Comparison of ENCODE assay signal across 8 cellular contexts in the genomic region with DNA sequence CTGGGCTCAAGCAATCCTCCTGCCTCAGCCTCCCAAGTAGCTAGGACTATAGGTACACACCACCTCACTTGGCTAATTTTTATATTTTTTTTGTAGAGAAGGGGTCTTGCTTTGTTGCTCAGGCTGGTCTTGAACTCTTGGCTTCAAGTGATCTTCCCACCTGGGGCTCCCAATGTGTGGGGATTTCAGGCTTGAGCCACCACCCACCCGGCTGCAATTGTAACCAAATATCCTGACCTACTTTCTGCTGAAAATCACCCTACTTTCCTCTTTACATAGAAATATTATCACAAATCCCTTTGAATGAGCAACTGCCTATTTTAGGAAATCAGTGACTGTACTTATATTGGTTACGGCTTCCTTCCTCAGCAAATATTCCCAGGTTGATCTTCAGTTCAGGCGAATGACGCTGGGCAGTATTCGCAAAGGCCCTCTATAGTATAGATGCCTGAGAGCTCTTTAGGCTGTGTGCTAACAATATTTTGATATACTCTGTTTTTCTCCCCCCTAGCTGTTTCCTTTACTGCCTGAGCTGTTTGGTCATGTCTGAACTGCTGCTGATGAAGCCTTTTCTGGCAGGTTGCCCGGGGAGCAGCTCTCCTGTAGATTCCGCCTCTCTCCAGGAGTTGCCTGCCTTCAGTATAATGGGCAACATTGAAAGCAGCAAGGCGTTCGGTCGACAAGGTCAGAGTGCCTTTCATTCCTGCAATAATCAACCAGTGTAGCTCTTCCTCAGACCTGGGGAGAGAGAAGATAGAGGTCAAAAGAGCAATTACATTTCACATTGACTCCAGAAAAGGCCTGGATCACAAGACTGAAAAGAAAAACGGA. TPM values are rescaled to one million over a fixed set of nuclear protein-coding genes. Genes with fewer than 3 reads are reported as not detected.
DNase-seq lines count a peak whose midpoint lies in the region; ATAC-seq and TF ChIP-seq lines count a peak whose summit lies in the region.

No MANE protein-coding gene starts in this region.

- TF ChIP-seq CTCF in mammary epithelial cell (conservative IDR thresholded peaks at IDR 0.05 in 1 of 2, IDR thresholded peaks at IDR 0.05 in 1 of 2; ENCODE audit: extremely low read depth in 1 of 2, insufficient read depth in 1 of 2, low read depth in 1 of 2, low read length in 2 of 2): no peak

- H3K9me3 ChIP-seq in mammary epithelial cell (replicated peaks; ENCODE audit: insufficient read depth, low read length): no peaks in the 10 kb centered on the region

- H3K27ac ChIP-seq in mammary epithelial cell (ENCODE audit: insufficient read depth, low read depth, low read length): peak overlapping the region; percentile 6

- DNase-seq in DMS 273 (lab: John Stamatoyannopoulos, UW; ENCODE audit: unreplicated experiment) (peak; percentile 96), NCI-H2171 (lab: John Stamatoyannopoulos, UW) (peak; percentile 79), mammary epithelial cell (peak; percentile 88), islet precursor cell (peak; percentile 84), ureter (ENCODE audit: low spot score) (peak; percentile 87), SIG-M5 (lab: John Stamatoyannopoulos, UW) (no peak)
- no peak for DNase-seq in activated CD8-positive, alpha-beta memory T cell treated with anti-CD3 and anti-CD28 coated beads for 24 hours

- no peaks in the 10 kb centered on the region for H3K79me2 ChIP-seq in mammary epithelial cell (ENCODE audit: insufficient read depth, low read length)

- 23% methylated on average over 9 of the region's 11 CpGs for WGBS in mammary epithelial cell (ENCODE audit: low coverage, missing lambda C conversion rate)

- no peaks in the 10 kb centered on the region for H4K20me1 ChIP-seq in mammary epithelial cell (ENCODE audit: insufficient read depth, low read length)

- no TSS peak for BruUV-seq in mammary epithelial cell (replicated peaks; lab: Mats Ljungman, UMichigan)

- H3K4me2 ChIP-seq in mammary epithelial cell (ENCODE audit: insufficient read depth, low read depth, low read length): peak overlapping the region; percentile 55

- no peak overlapping the region for H3K4me3 ChIP-seq in mammary epithelial cell (replicated peaks in 1 of 3; ENCODE audit: insufficient read depth in 1 of 3, low read depth in 2 of 3, low read length in 3 of 3)

- CTCF ChIA-PET in mammary epithelial cell (lab: Charles Lee; ENCODE audit: low non-redundant PET): no interaction called here

- peaks cover 15% of the 10 kb centered on the region for H3K4me1 ChIP-seq in mammary epithelial cell (ENCODE audit: insufficient read depth, low read length)

- no peaks in the 10 kb centered on the region for H3K27me3 ChIP-seq in mammary epithelial cell (ENCODE audit: insufficient read depth, low read length)

- in situ Hi-C loops in mammary epithelial cell (cut with MboI; ENCODE audit: low sequenced_read_pairs in 2 of 2): no loop called here

- ATAC-seq in HG02759 (IDR thresholded peaks at IDR 0.05; ENCODE audit: unreplicated experiment): no peak

- dilution Hi-C loops in mammary epithelial cell (cut with HindIII; ENCODE audit: low sequenced_read_pairs): no loop called here

- H2AFZ ChIP-seq in mammary epithelial cell (ENCODE audit: low read depth, low read length): peak overlapping the region; percentile 76

- no peak overlapping the region for H3K9ac ChIP-seq in mammary epithelial cell (ENCODE audit: insufficient read depth, low read length)

- intact Hi-C loops in mammary epithelial cell (cut with micrococcal nuclease): no loop called here

- no peaks in the 10 kb centered on the region for H3K36me3 ChIP-seq in mammary epithelial cell (ENCODE audit: insufficient read depth, low read length)

RNA-seq across cellular contexts. Expression of a gene that starts 59.8 kb away (rescaled TPM):
- 10 to 100 TPM in 1 of 2 donors, 1 to 10 TPM in 1; 7.0 to 20.0 TPM for total RNA-seq in mammary epithelial cell
- 4.4 TPM for polyA plus RNA-seq in mammary epithelial cell
- 5.8 TPM for polyA minus RNA-seq in mammary epithelial cell
- total RNA-seq in ureter: 29.6 TPM

Comparison
In these comparisons a context has a peak if more than half of its experiments do, and no peak if none do; other contexts are left out.
1. DNase-seq: peak in DMS 273 (single experiment), NCI-H2171 (single experiment), mammary epithelial cell (single experiment), islet precursor cell (single experiment) and ureter (single experiment); none in activated CD8-positive, alpha-beta memory T cell treated with anti-CD3 and anti-CD28 coated beads for 24 hours (single experiment) and SIG-M5 (single experiment).